Comparison of ENCODE assay signal across 1 cellular context in genomic region chr17:56960596-56961538, GRCh38.
TF ChIP-seq lines count a peak whose summit lies in the region.

Gene COIL (minus strand): TSS chr17:56961050. CDS start chr17:56961019, 31 bp downstream.

TF ChIP-seq in HepG2, 621 proteins besides CTCF, POLR2A, EP300 and RAD21 (continued from another document and continues in another):
- TF ChIP-seq ZHX2 (IDR thresholded peaks at IDR 0.05; ENCODE audit: low read depth) (peak; percentile 80), ZHX2 (CRISPR knock-in tag; IDR thresholded peaks at IDR 0.05; ENCODE audit: borderline replicate concordance) (no peak), ZNF512B (CRISPR knock-in tag; IDR thresholded peaks at IDR 0.05; ENCODE audit: borderline replicate concordance) (no peak), ZNF550 (CRISPR knock-in tag; IDR thresholded peaks at IDR 0.05; ENCODE audit: borderline replicate concordance) (0 out of 2 replicates have a peak, but pooled peaks have one; percentile 63), NFE2L2 (IDR thresholded peaks at IDR 0.05; ENCODE audit: low read length) (no peak), TEF (CRISPR knock-in tag; IDR thresholded peaks at IDR 0.05) (peak; percentile 65; the same call in 1 of the 2 replicates), E2F5 (CRISPR knock-in tag; conservative IDR thresholded peaks at IDR 0.05) (no peak; the same call in 1 of the 2 replicates), ATM (IDR thresholded peaks at IDR 0.05; ENCODE audit: borderline replicate concordance) (no peak), ZFY (CRISPR knock-in tag; IDR thresholded peaks at IDR 0.05) (peak; percentile 95), HOXA5 (CRISPR knock-in tag; IDR thresholded peaks at IDR 0.05) (peak; percentile 95), JUNB (CRISPR knock-in tag; IDR thresholded peaks at IDR 0.05; ENCODE audit: borderline replicate concordance) (no peak), ZNF10 (CRISPR knock-in tag; IDR thresholded peaks at IDR 0.05; ENCODE audit: borderline replicate concordance, low read depth) (no peak), ZNF121 (CRISPR knock-in tag; IDR thresholded peaks at IDR 0.05) (peak; percentile 62; the same call in 1 of the 2 replicates), REST (IDR thresholded peaks at IDR 0.05; ENCODE audit: borderline replicate concordance in 1 of 2, low read depth in 1 of 2, low read length in 2 of 2) (peak in 1 of 2 experiments; percentile 66; a peak in 1 of 4 replicates), ZNF557 (CRISPR knock-in tag; IDR thresholded peaks at IDR 0.05) (peak; percentile 37; the same call in 1 of the 2 replicates), RXRA (CRISPR knock-in tag; IDR thresholded peaks at IDR 0.05) (peak; percentile 77), HOXA9 (CRISPR knock-in tag; IDR thresholded peaks at IDR 0.05; ENCODE audit: borderline replicate concordance) (0 out of 2 replicates have a peak, but pooled peaks have one; percentile 56), TSC22D2 (CRISPR knock-in tag; IDR thresholded peaks at IDR 0.05; ENCODE audit: borderline replicate concordance) (peak; percentile 77; the same call in 1 of the 2 replicates), ZNF501 (CRISPR knock-in tag; IDR thresholded peaks at IDR 0.05) (peak; percentile 96), ZNF17 (CRISPR knock-in tag; IDR thresholded peaks at IDR 0.05) (no peak), ARID4A (CRISPR knock-in tag; IDR thresholded peaks at IDR 0.05; ENCODE audit: borderline replicate concordance) (peak; percentile 86; the same call in 1 of the 2 replicates), ZNF552 (CRISPR knock-in tag; IDR thresholded peaks at IDR 0.05; ENCODE audit: borderline replicate concordance) (peak; percentile 72; the same call in 1 of the 2 replicates), SPEN (CRISPR knock-in tag; IDR thresholded peaks at IDR 0.05; ENCODE audit: low read depth) (peak; percentile 89; the same call in 1 of the 2 replicates), YEATS4 (CRISPR knock-in tag; IDR thresholded peaks at IDR 0.05; ENCODE audit: borderline replicate concordance) (peak; percentile 90), DR1 (CRISPR knock-in tag; IDR thresholded peaks at IDR 0.05) (peak; percentile 61; the same call in 1 of the 2 replicates), ZKSCAN8 (CRISPR knock-in tag; IDR thresholded peaks at IDR 0.05; ENCODE audit: borderline replicate concordance) (peak; percentile 94), PRMT3 (CRISPR knock-in tag; IDR thresholded peaks at IDR 0.05; ENCODE audit: borderline replicate concordance, low read depth) (no peak), KDM6A (CRISPR knock-in tag; IDR thresholded peaks at IDR 0.05; ENCODE audit: low read depth) (no peak), LBX2 (CRISPR knock-in tag; IDR thresholded peaks at IDR 0.05; ENCODE audit: borderline replicate concordance) (peak; percentile 70; the same call in 1 of the 2 replicates), SRSF1 (optimal IDR thresholded peaks at IDR 0.05; ENCODE audit: low read depth, low read length) (peak; percentile 99), ZNF780A (CRISPR knock-in tag; IDR thresholded peaks at IDR 0.05) (peak; percentile 55; the same call in 1 of the 2 replicates), TAF15 (IDR thresholded peaks at IDR 0.05; ENCODE audit: low read depth, low read length, poor library complexity, severe bottlenecking) (peak; percentile 48), KMT2A (CRISPR knock-in tag; IDR thresholded peaks at IDR 0.05) (peak; percentile 74; the same call in 1 of the 2 replicates), MBNL3 (CRISPR knock-in tag; conservative IDR thresholded peaks at IDR 0.05) (no peak), TP53 (CRISPR knock-in tag; conservative IDR thresholded peaks at IDR 0.05) (peak; percentile 88), ATF2 (CRISPR knock-in tag; IDR thresholded peaks at IDR 0.05) (peak; percentile 80), ADNP (CRISPR knock-in tag; IDR thresholded peaks at IDR 0.05) (peak; percentile 59; the same call in 1 of the 2 replicates), MBD4 (IDR thresholded peaks at IDR 0.05; ENCODE audit: borderline replicate concordance, low read length) (no peak), XRCC5 (optimal IDR thresholded peaks at IDR 0.05; ENCODE audit: low read length) (peak; percentile 99), ZNF3 (CRISPR knock-in tag; IDR thresholded peaks at IDR 0.05) (no peak), KDM2A (CRISPR knock-in tag; IDR thresholded peaks at IDR 0.05; ENCODE audit: borderline replicate concordance, low read depth) (peak; percentile 98), ZBTB7B (CRISPR knock-in tag; IDR thresholded peaks at IDR 0.05) (peak; percentile 83), ZNF354B (CRISPR knock-in tag; IDR thresholded peaks at IDR 0.05) (no peak)
